1 cellular context compared by ENCODE assay signal in genomic region chr10:50469778-50470193, GRCh38.
A peak's percentile ranks its signal among the peaks of the same experiment; 100 is the strongest.
TF ChIP-seq lines count a peak whose summit lies in the region.

No MANE protein-coding gene starts in this region.

TF ChIP-seq in GM12878, 131 proteins besides CTCF, POLR2A, EP300 and RAD21 (continued from another document):
- TF ChIP-seq RUNX3 (IDR thresholded peaks at IDR 0.05; ENCODE audit: low read length) = peak; percentile 38; the same call in 1 of the 2 replicates
